Comparison of ENCODE assay signal across 12 cellular contexts in genomic region chr10:91034042-91034441, GRCh38.
DNase-seq lines count a peak whose midpoint lies in the region; ATAC-seq and TF ChIP-seq lines count a peak whose summit lies in the region.
"Had no signal": no experiment of that assay in that cellular context is flagged by ENCODE, and none has a peak within 500 bp of the region (broad histone marks: within the 10 kb centered on the region; RNA-seq: fewer than 3 reads in every experiment).

No MANE protein-coding gene starts in this region.

- peak overlapping the region; percentile 81 for H3K27ac Mint-ChIP-seq in activated CD4-positive, alpha-beta memory T cell treated with anti-CD3 and anti-CD28 coated beads, Interleukin-2, amount 10 ng/mL, durations not matched to agents 7 days and 5 days
- peak overlapping the region; percentile 70 for H3K27ac Mint-ChIP-seq in stimulated activated naive B cell treated with anti-CD40 and anti-IgM and Interleukin-4, amounts not matched to agents 10 μg/mL and 1 μg/mL and 100 μg/mL, for 72 hours

- intact Hi-C loops in ascending aorta (cut with DNase I): no loop called here

- H3K9me3 Mint-ChIP-seq in activated CD4-positive, alpha-beta memory T cell treated with anti-CD3 and anti-CD28 coated beads, Interleukin-2, amount 10 ng/mL, durations not matched to agents 7 days and 5 days: peaks cover 2% of the 10 kb centered on the region
- peaks cover 3 to 4% of the 10 kb centered on the region in 2 donors for H3K9me3 Mint-ChIP-seq in stimulated activated naive B cell treated with anti-CD40 and anti-IgM and Interleukin-4, amounts not matched to agents 10 μg/mL and 1 μg/mL and 100 μg/mL, for 72 hours

- H3K4me3 Mint-ChIP-seq in activated CD4-positive, alpha-beta memory T cell treated with anti-CD3 and anti-CD28 coated beads, Interleukin-2, amount 10 ng/mL, durations not matched to agents 7 days and 5 days: no peak overlapping the region
- H3K4me3 Mint-ChIP-seq in stimulated activated naive B cell treated with anti-CD40 and anti-IgM and Interleukin-4, amounts not matched to agents 10 μg/mL and 1 μg/mL and 100 μg/mL, for 72 hours: no peak overlapping the region

- CTCF ChIA-PET in activated CD4-positive, alpha-beta memory T cell treated with anti-CD3 and anti-CD28 coated beads, Interleukin-2, amount 10 ng/mL, durations not matched to agents 7 days and 5 days (lab: Charles Lee): interaction anchor here (1.0 to 2.1 kb wide), 3 partner anchors 14 to 217 kb away, joined by 4 to 11 read pairs (median 10); no protein-coding TSS in a partner anchor

- H3K4me3 ChIP-seq in effector memory CD4-positive, alpha-beta T cell (ENCODE audit: insufficient read depth, low read depth, low read length, poor library complexity, severe bottlenecking): peak overlapping the region; percentile 4
- H3K4me3 ChIP-seq in ascending aorta: no peak overlapping the region
- H3K4me3 ChIP-seq: heart right ventricle, SK-N-MC had no signal

- peaks cover 2% of the 10 kb centered on the region for H3K27me3 Mint-ChIP-seq in activated CD4-positive, alpha-beta memory T cell treated with anti-CD3 and anti-CD28 coated beads, Interleukin-2, amount 10 ng/mL, durations not matched to agents 7 days and 5 days
- peaks cover 4 to 6% of the 10 kb centered on the region in 2 donors for H3K27me3 Mint-ChIP-seq in stimulated activated naive B cell treated with anti-CD40 and anti-IgM and Interleukin-4, amounts not matched to agents 10 μg/mL and 1 μg/mL and 100 μg/mL, for 72 hours

- peaks cover 20% of the 10 kb centered on the region for H3K4me1 Mint-ChIP-seq in activated CD4-positive, alpha-beta memory T cell treated with anti-CD3 and anti-CD28 coated beads, Interleukin-2, amount 10 ng/mL, durations not matched to agents 7 days and 5 days
- H3K4me1 Mint-ChIP-seq in stimulated activated naive B cell treated with anti-CD40 and anti-IgM and Interleukin-4, amounts not matched to agents 10 μg/mL and 1 μg/mL and 100 μg/mL, for 72 hours: peaks cover 8 to 13% of the 10 kb centered on the region in 2 donors

- H3K36me3 ChIP-seq in effector memory CD4-positive, alpha-beta T cell (ENCODE audit: control insufficient read depth, insufficient read depth, low read length): no peaks in the 10 kb centered on the region
- H3K36me3 ChIP-seq in ascending aorta: no peaks in the 10 kb centered on the region
- H3K36me3 ChIP-seq: heart right ventricle had no signal

- no peaks in the 10 kb centered on the region for H3K27me3 ChIP-seq in effector memory CD4-positive, alpha-beta T cell (replicated peaks; ENCODE audit: control insufficient read depth, insufficient read depth, low read length, poor library complexity, severe bottlenecking)
- no peaks in the 10 kb centered on the region for H3K27me3 ChIP-seq in ascending aorta
- H3K27me3 ChIP-seq: heart right ventricle had no signal

- ATAC-seq in stimulated activated naive B cell treated with anti-CD40 and anti-IgM and Interleukin-4, amounts not matched to agents 10 μg/mL and 1 μg/mL and 100 μg/mL, for 72 hours (replicated peaks): peak in 1 of 2 donors; percentile 42
- no peak for ATAC-seq in HG03442 (IDR thresholded peaks at IDR 0.05; ENCODE audit: unreplicated experiment)
- ATAC-seq in HG02870 (IDR thresholded peaks at IDR 0.05; ENCODE audit: unreplicated experiment): no peak

- peaks cover 4% of the 10 kb centered on the region for H3K36me3 Mint-ChIP-seq in activated CD4-positive, alpha-beta memory T cell treated with anti-CD3 and anti-CD28 coated beads, Interleukin-2, amount 10 ng/mL, durations not matched to agents 7 days and 5 days (ENCODE audit: low read depth)
- no peaks in the 10 kb centered on the region for H3K36me3 Mint-ChIP-seq in stimulated activated naive B cell treated with anti-CD40 and anti-IgM and Interleukin-4, amounts not matched to agents 10 μg/mL and 1 μg/mL and 100 μg/mL, for 72 hours

- POLR2A ChIA-PET in activated CD4-positive, alpha-beta memory T cell treated with anti-CD3 and anti-CD28 coated beads, Interleukin-2, amount 10 ng/mL, durations not matched to agents 7 days and 5 days (lab: Charles Lee): interaction anchor here (2.0 kb wide), 1 partner anchor 27 kb away, joined by 8 read pairs; no protein-coding TSS in a partner anchor

- H3K9me3 ChIP-seq in effector memory CD4-positive, alpha-beta T cell (ENCODE audit: control insufficient read depth, low read length): no peaks in the 10 kb centered on the region
- no peaks in the 10 kb centered on the region for H3K9me3 ChIP-seq in ascending aorta
- H3K9me3 ChIP-seq: heart right ventricle had no signal

- DNase-seq in stimulated activated CD4-positive, alpha-beta T cell treated with anti-CD3 and anti-CD28 coated beads, Interleukin-15, amount 100 ng/mL, for 24 hours: peak; percentile 6
- DNase-seq in stimulated activated CD4-positive, alpha-beta T cell treated with anti-CD3 and anti-CD28 coated beads, Interleukin-12 subunit alpha, Interleukin-12 subunit beta, amount 100 ng/mL, for 4 hours: no peak
- peak; percentile 39 for DNase-seq in activated CD4-positive, alpha-beta memory T cell treated with anti-CD3 and anti-CD28 coated beads, Interleukin-2, amount 10 ng/mL, durations not matched to agents 7 days and 5 days
- peak in 1 of 3 donors; percentile 2 for DNase-seq in effector memory CD4-positive, alpha-beta T cell
- no peak for DNase-seq in stimulated activated naive B cell treated with anti-CD40 and anti-IgM and Interleukin-4, amounts not matched to agents 10 μg/mL and 1 μg/mL and 100 μg/mL, for 72 hours
- no peak for DNase-seq in ascending aorta (ENCODE audit: low spot score in 2 of 2)
- DNase-seq: NCI-H2029 treated with DMSO at 0.1 percent for 48 hours, occipital lobe had no signal

- H3K4me1 ChIP-seq in effector memory CD4-positive, alpha-beta T cell (ENCODE audit: control insufficient read depth, insufficient read depth, low read length, poor library complexity, severe bottlenecking): peaks cover 13% of the 10 kb centered on the region
- peaks cover 0 to 2% of the 10 kb centered on the region in 2 donors for H3K4me1 ChIP-seq in ascending aorta

- peak overlapping the region; percentile 32 for H3K27ac ChIP-seq in effector memory CD4-positive, alpha-beta T cell (ENCODE audit: insufficient read depth, low read length, poor library complexity, severe bottlenecking)
- H3K27ac ChIP-seq in ascending aorta: no peak overlapping the region
- H3K27ac ChIP-seq: SK-N-MC had no signal

- no peak for TF ChIP-seq CTCF in ascending aorta (IDR thresholded peaks at IDR 0.05)

Comparison
In these comparisons a context has a peak if more than half of its experiments do, and no peak if none do; other contexts are left out.
1. DNase-seq: peak in stimulated activated CD4-positive, alpha-beta T cell treated with anti-CD3 and anti-CD28 coated beads, Interleukin-15, amount 100 ng/mL, for 24 hours (single experiment) and activated CD4-positive, alpha-beta memory T cell treated with anti-CD3 and anti-CD28 coated beads, Interleukin-2, amount 10 ng/mL, durations not matched to agents 7 days and 5 days (single experiment); none in stimulated activated CD4-positive, alpha-beta T cell treated with anti-CD3 and anti-CD28 coated beads, Interleukin-12 subunit alpha, Interleukin-12 subunit beta, amount 100 ng/mL, for 4 hours (single experiment), stimulated activated naive B cell treated with anti-CD40 and anti-IgM and Interleukin-4, amounts not matched to agents 10 μg/mL and 1 μg/mL and 100 μg/mL, for 72 hours (single experiment) and ascending aorta (0 of 2).